Comparison of ENCODE assay signal across 1 cellular context in the genomic region with DNA sequence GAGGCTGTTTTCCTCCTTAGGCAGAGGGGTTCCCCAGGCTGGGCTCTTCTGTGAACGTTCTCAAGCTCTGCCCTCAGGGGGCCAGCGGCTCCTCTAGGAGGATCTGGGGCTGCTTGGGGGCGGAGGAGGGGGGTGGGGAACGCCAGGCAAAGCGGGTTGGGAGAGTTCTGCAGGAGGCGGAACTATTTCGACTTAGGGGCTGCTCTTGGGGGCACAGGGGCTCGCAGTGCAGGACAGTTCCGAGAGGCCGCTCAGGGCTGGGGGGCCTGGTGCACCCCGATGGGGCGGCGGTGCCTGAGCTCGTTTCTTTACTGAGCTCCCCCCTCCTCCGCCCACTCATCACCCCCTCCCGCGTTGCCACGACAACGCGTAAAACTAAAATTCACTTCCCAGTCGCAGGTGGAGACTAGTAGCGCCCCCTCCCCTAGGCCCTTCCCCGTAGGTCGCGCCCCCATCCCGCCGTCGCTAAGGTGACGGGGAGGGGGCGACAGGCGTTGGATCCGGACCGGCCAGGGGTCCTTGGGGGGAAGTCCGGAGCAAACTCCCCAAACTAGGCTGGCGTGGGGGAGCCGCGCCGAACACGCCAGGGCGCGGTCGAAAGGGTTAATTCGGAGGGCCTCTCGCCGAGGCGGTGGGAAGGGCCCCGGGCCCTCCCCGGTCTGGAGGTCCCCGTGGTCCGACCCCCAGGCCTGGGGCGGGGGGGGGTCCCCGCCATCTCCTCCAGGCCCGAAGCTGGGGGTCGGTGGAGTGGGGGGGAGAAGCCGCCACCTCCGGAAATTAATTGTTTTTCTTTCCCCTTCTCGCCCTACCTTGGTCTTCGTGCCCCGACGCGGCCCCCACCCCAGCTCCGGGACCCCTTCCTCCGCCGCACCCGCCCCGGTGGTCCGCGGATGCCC.
TF ChIP-seq lines count a peak whose summit lies in the region.

No MANE protein-coding gene starts in this region.

TF ChIP-seq in endothelial cell of umbilical vein, 7 proteins besides CTCF, POLR2A, EP300 and RAD21:
- TF ChIP-seq POLR2AphosphoS5 (IDR thresholded peaks at IDR 0.05; ENCODE audit: insufficient read depth, low read depth, low read length) (peak; percentile 40), MYC (IDR thresholded peaks at IDR 0.05; ENCODE audit: low read depth, low read length) (no peak), EZH2 (IDR thresholded peaks at IDR 0.05; ENCODE audit: borderline replicate concordance, low read depth, low read length, severe bottlenecking) (no peak), FOS (IDR thresholded peaks at IDR 0.05; ENCODE audit: borderline replicate concordance, insufficient read depth, low read length) (no peak)
